1 cellular context compared by ENCODE assay signal in the genomic region with DNA sequence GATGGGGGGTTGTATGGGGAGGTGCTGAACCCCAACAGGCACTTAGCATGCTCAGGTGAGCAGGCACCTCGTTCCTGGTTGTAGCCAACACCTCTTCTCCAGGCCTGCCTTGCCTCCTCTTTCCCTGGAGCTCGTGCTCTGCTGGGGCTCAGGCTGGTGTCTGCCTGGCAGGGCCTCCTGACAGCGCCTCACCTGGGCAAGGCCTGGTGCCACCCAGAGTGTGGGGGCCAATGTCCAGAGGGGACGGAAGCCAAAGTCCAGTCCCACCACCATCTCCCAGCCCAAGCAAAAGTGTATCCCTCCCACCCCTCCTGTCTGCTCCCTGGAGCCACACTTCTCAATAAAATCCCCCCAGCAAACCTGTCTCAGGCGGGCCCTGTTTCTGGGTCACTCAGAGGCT.
TF ChIP-seq lines count a peak whose summit lies in the region.

No MANE protein-coding gene starts in this region.

TF ChIP-seq in GM23338, 12 proteins besides CTCF, POLR2A, EP300 and RAD21 (continued from another document):
- TF ChIP-seq, protein P1, sequence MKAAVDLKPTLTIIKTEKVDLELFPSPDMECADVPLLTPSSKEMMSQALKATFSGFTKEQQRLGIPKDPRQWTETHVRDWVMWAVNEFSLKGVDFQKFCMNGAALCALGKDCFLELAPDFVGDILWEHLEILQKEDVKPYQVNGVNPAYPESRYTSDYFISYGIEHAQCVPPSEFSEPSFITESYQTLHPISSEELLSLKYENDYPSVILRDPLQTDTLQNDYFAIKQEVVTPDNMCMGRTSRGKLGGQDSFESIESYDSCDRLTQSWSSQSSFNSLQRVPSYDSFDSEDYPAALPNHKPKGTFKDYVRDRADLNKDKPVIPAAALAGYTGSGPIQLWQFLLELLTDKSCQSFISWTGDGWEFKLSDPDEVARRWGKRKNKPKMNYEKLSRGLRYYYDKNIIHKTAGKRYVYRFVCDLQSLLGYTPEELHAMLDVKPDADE (IDR thresholded peaks at IDR 0.05), result no peak
- no peak for TF ChIP-seq ZNF114 (CRISPR knock-in tag; IDR thresholded peaks at IDR 0.05)
- TF ChIP-seq ZNF331 (CRISPR knock-in tag; IDR thresholded peaks at IDR 0.05; ENCODE audit: low read depth), result no peak
- TF ChIP-seq POLR2AphosphoS5 (IDR thresholded peaks at IDR 0.05; ENCODE audit: low read depth), result no peak
- TF ChIP-seq JUNB (IDR thresholded peaks at IDR 0.05; ENCODE audit: unreplicated experiment), result no peak
- TF ChIP-seq CREB1 (CRISPR knock-in tag; IDR thresholded peaks at IDR 0.05; ENCODE audit: low read depth), result no peak
- no peak for TF ChIP-seq NANOG (IDR thresholded peaks at IDR 0.05; ENCODE audit: borderline replicate concordance)
- TF ChIP-seq REST (IDR thresholded peaks at IDR 0.05; ENCODE audit: unreplicated experiment), result no peak
- TF ChIP-seq EZH2 (IDR thresholded peaks at IDR 0.05; ENCODE audit: low read depth, unreplicated experiment), result no peak
- TF ChIP-seq EZH2phosphoT487 (IDR thresholded peaks at IDR 0.05; ENCODE audit: unreplicated experiment), result no peak
